Comparison of ENCODE assay signal across 11 cellular contexts in the genomic region with DNA sequence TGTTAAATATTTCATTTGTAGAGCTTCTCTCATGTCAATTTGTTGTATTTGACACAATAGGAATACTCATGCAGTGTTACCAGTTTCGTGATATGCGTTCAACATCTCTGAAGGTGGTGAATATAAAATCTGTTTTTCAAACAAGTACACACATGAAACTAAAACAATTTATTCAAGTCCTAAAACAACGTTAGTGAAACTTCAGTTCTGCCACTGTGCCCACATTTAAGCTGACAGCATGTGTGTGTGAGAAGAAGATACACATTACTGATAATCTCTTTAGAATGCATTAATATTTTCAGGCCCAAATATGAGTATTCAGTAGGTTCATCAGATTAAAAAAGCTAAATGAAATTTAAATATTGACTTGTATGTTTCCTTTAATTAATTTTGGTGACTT. TPM values are rescaled to one million over a fixed set of nuclear protein-coding genes. Genes with fewer than 3 reads are reported as not detected.
DNase-seq lines count a peak whose midpoint lies in the region; ATAC-seq, FAIRE-seq and TF ChIP-seq lines count a peak whose summit lies in the region.
"Had no signal": no experiment of that assay in that cellular context is flagged by ENCODE, and none has a peak within 500 bp of the region (broad histone marks: within the 10 kb centered on the region; RNA-seq: fewer than 3 reads in every experiment).

No MANE protein-coding gene starts in this region.

- ATAC-seq in GM19023 (IDR thresholded peaks at IDR 0.05; ENCODE audit: unreplicated experiment) = no peak

- TF ChIP-seq POLR2A in endothelial cell of umbilical vein (IDR thresholded peaks at IDR 0.05; ENCODE audit: low read depth, low read length) (no peak), prostate gland (IDR thresholded peaks at IDR 0.05) (no peak)

- peak overlapping the region; percentile 75 to 92 (median 83); a peak in 21 of 22 replicates for H3K4me2 ChIP-seq in BLaER1 treated with 17β-estradiol and CSF1 and Interleukin-3, amounts not matched to agents 10 nM and 100 nM
- H3K4me2 ChIP-seq in OCI-LY1 (ENCODE audit: low read length) = peak overlapping the region; percentile 35
- peak overlapping the region; percentile 76 for H3K4me2 ChIP-seq in endothelial cell of umbilical vein (ENCODE audit: insufficient read depth, low read length)

- dilution Hi-C loops in endothelial cell of umbilical vein (cut with MboI; ENCODE audit: extremely low pct_ligation_motif_present, low sequenced_read_pairs) = no loop called here

- no peaks in the 10 kb centered on the region for H3K9me2 ChIP-seq in OCI-LY1 (ENCODE audit: low read depth, low read length)

- TSS peak; percentile 72 for BruUV-seq in endothelial cell of umbilical vein (replicated peaks; lab: Mats Ljungman, UMichigan)

- no peaks in the 10 kb centered on the region for H3F3A ChIP-seq in OCI-LY1 (ENCODE audit: insufficient read depth, low read length)

- H2AFZ ChIP-seq in OCI-LY1 (ENCODE audit: low read length) = no peak overlapping the region
- H2AFZ ChIP-seq in endothelial cell of umbilical vein (ENCODE audit: low read depth, low read length) = no peak overlapping the region

- H3K9me3 ChIP-seq in BLaER1 treated with 17β-estradiol and CSF1 and Interleukin-3, amounts not matched to agents 10 nM and 100 nM (replicated peaks in 1 of 11) = peaks cover 0 to 4% (median 0%) of the 10 kb centered on the region in 11 experiments; a peak in 1 of 22 replicates
- no peaks in the 10 kb centered on the region for H3K9me3 ChIP-seq in OCI-LY1 (ENCODE audit: low read length)
- no peaks in the 10 kb centered on the region for H3K9me3 ChIP-seq in endothelial cell of umbilical vein (replicated peaks; ENCODE audit: control insufficient read depth, insufficient read depth, low read length)
- no peaks in the 10 kb centered on the region for H3K9me3 ChIP-seq in prostate gland
- H3K9me3 ChIP-seq: testis had no signal

- H3K4me3 ChIP-seq in BLaER1 treated with 17β-estradiol and CSF1 and Interleukin-3, amounts not matched to agents 10 nM and 100 nM = peak overlapping the region in 3 of 10 experiments; percentile 38 to 43 (median 40); a peak in 7 of 20 replicates
- H3K4me3 ChIP-seq in OCI-LY1 (ENCODE audit: low read depth, low read length, poor library complexity, severe bottlenecking) (no peak overlapping the region), endothelial cell of umbilical vein (replicated peaks in 1 of 3; ENCODE audit: insufficient read depth in 1 of 3, low read depth in 1 of 3, low read length in 3 of 3) (peak overlapping the region in 1 of 3 experiments; percentile 15), prostate gland (no peak overlapping the region)
- H3K4me3 ChIP-seq: testis had no signal

- peaks cover 63 to 89% (median 81%) of the 10 kb centered on the region in 10 experiments for H3K4me1 ChIP-seq in BLaER1 treated with 17β-estradiol and CSF1 and Interleukin-3, amounts not matched to agents 10 nM and 100 nM
- peaks cover 68% of the 10 kb centered on the region for H3K4me1 ChIP-seq in OCI-LY1 (ENCODE audit: insufficient read depth, low read length, severe bottlenecking)
- H3K4me1 ChIP-seq in endothelial cell of umbilical vein (ENCODE audit: control insufficient read depth, extremely low read depth, insufficient read depth, low read length) = peaks cover 26% of the 10 kb centered on the region
- peaks cover 3% of the 10 kb centered on the region for H3K4me1 ChIP-seq in prostate gland (replicated peaks)

- H4K20me1 ChIP-seq in BLaER1 treated with 17β-estradiol and CSF1 and Interleukin-3, amounts not matched to agents 10 nM and 100 nM = peaks cover 0 to 15% (median 0%) of the 10 kb centered on the region in 11 experiments; a peak in 9 of 22 replicates
- no peaks in the 10 kb centered on the region for H4K20me1 ChIP-seq in OCI-LY1 (ENCODE audit: insufficient read depth, low read length)
- no peaks in the 10 kb centered on the region for H4K20me1 ChIP-seq in endothelial cell of umbilical vein (replicated peaks; ENCODE audit: control insufficient read depth, extremely low read depth, insufficient read depth, low read length)

- FAIRE-seq in endothelial cell of umbilical vein (lab: Jason Lieb, UNC) = no peak

- TF ChIP-seq CTCF in OCI-LY1 (IDR thresholded peaks at IDR 0.05; ENCODE audit: low read length) (no peak), endothelial cell of umbilical vein (IDR thresholded peaks at IDR 0.05; ENCODE audit: extremely low read depth in 1 of 2, insufficient read depth in 1 of 2, low read depth in 1 of 2, low read length in 2 of 2) (no peak), prostate gland (IDR thresholded peaks at IDR 0.05) (no peak)

- POLR2A ChIA-PET in endothelial cell of umbilical vein (lab: Charles Lee) = no interaction called here

- peaks cover 0 to 13% (median 5%) of the 10 kb centered on the region in 11 experiments; a peak in 6 of 22 replicates for H3K36me3 ChIP-seq in BLaER1 treated with 17β-estradiol and CSF1 and Interleukin-3, amounts not matched to agents 10 nM and 100 nM
- H3K36me3 ChIP-seq in OCI-LY1 (ENCODE audit: insufficient read depth, low read length) = no peaks in the 10 kb centered on the region
- no peaks in the 10 kb centered on the region for H3K36me3 ChIP-seq in endothelial cell of umbilical vein (ENCODE audit: control insufficient read depth in 2 of 2, extremely low read depth in 1 of 2, insufficient read depth in 2 of 2, low read length in 2 of 2)
- no peaks in the 10 kb centered on the region for H3K36me3 ChIP-seq in prostate gland

- peak overlapping the region in 7 of 11 experiments; percentile 38 to 79 (median 74); a peak in 12 of 22 replicates for H3K9ac ChIP-seq in BLaER1 treated with 17β-estradiol and CSF1 and Interleukin-3, amounts not matched to agents 10 nM and 100 nM
- H3K9ac ChIP-seq in OCI-LY1 (ENCODE audit: low read length) (no peak overlapping the region), endothelial cell of umbilical vein (replicated peaks; ENCODE audit: extremely low read depth, insufficient read depth, low read length) (no peak overlapping the region)

- 30% methylated on average over 3 of the region's 3 CpGs for WGBS in prostate gland

- intact Hi-C loops in endothelial cell of umbilical vein (cut with micrococcal nuclease) = no loop called here
- intact Hi-C loops in prostate gland (cut with DNase I) = no loop called here

- H3K9me1 ChIP-seq in endothelial cell of umbilical vein (replicated peaks; ENCODE audit: control insufficient read depth, extremely low read depth, insufficient read depth, low read length) = no peaks in the 10 kb centered on the region

- H3K79me2 ChIP-seq in OCI-LY1 (ENCODE audit: insufficient read depth, low read length) (no peaks in the 10 kb centered on the region), endothelial cell of umbilical vein (ENCODE audit: control insufficient read depth, insufficient read depth, low read length) (no peaks in the 10 kb centered on the region)

- DNase-seq in endothelial cell of umbilical vein (ENCODE audit: low read depth, low spot score) (no peak), prostate gland (ENCODE audit: low spot score) (no peak), NCI-H446 treated with DMSO at 0.1 percent for 48 hours (lab: John Stamatoyannopoulos, UW) (no peak), NOMO-1 (lab: John Stamatoyannopoulos, UW; ENCODE audit: unreplicated experiment in 2 of 2) (no peak)
- no peak for DNase-seq in activated naive CD4-positive, alpha-beta T cell (lab: John Stamatoyannopoulos, UW)
- DNase-seq: NCI-H1694, testis had no signal

- CTCF ChIA-PET in endothelial cell of umbilical vein (lab: Charles Lee) = interaction anchor here (0.8 to 1.7 kb wide), 5 partner anchors 18 to 53 kb away, joined by 3 to 7 read pairs (median 4); partner anchors contain the start of gene GAB1

- no peaks in the 10 kb centered on the region for H3K27me3 ChIP-seq in BLaER1 treated with 17β-estradiol and CSF1 and Interleukin-3, amounts not matched to agents 10 nM and 100 nM
- no peaks in the 10 kb centered on the region for H3K27me3 ChIP-seq in OCI-LY1 (ENCODE audit: insufficient read depth, low read length)
- H3K27me3 ChIP-seq in endothelial cell of umbilical vein (ENCODE audit: control insufficient read depth in 2 of 2, insufficient read depth in 2 of 2, low read length in 2 of 2) = no peaks in the 10 kb centered on the region
- no peaks in the 10 kb centered on the region for H3K27me3 ChIP-seq in prostate gland (replicated peaks; ENCODE audit: insufficient read depth)
- H3K27me3 ChIP-seq: testis had no signal

- H3K27ac ChIP-seq in BLaER1 treated with 17β-estradiol and CSF1 and Interleukin-3, amounts not matched to agents 10 nM and 100 nM = peak overlapping the region; percentile 60 to 94 (median 84); a peak in 21 of 22 replicates
- H3K27ac ChIP-seq in OCI-LY1 (ENCODE audit: low read depth, low read length, poor library complexity, severe bottlenecking) = peak overlapping the region; percentile 72
- H3K27ac ChIP-seq in endothelial cell of umbilical vein (ENCODE audit: insufficient read depth, low read depth, low read length) = peak overlapping the region; percentile 54
- H3K27ac ChIP-seq in prostate gland = peak overlapping the region; percentile 32 to 54
- H3K27ac ChIP-seq: C4-2B had no signal

TF ChIP-seq in endothelial cell of umbilical vein, 7 proteins besides CTCF, POLR2A, EP300 and RAD21:
- TF ChIP-seq GATA2 (IDR thresholded peaks at IDR 0.05; ENCODE audit: insufficient read depth, insufficient read length, low read depth, low read length) (no peak), EZH2 (IDR thresholded peaks at IDR 0.05; ENCODE audit: borderline replicate concordance, low read depth, low read length, severe bottlenecking) (no peak), POLR2AphosphoS5 (IDR thresholded peaks at IDR 0.05; ENCODE audit: insufficient read depth, low read depth, low read length) (no peak), MAX (IDR thresholded peaks at IDR 0.05; ENCODE audit: insufficient read depth, insufficient read length) (no peak), MYC (IDR thresholded peaks at IDR 0.05; ENCODE audit: low read depth, low read length) (no peak), FOS (IDR thresholded peaks at IDR 0.05; ENCODE audit: borderline replicate concordance, insufficient read depth, low read length) (no peak), JUN (IDR thresholded peaks at IDR 0.05; ENCODE audit: borderline replicate concordance, insufficient read depth, insufficient read length, low read depth) (no peak)

RNA-seq across cellular contexts. Expression of gene GAB1, which starts 21.7 kb away (rescaled TPM):
- total RNA-seq in endothelial cell of umbilical vein (37.7 and 41.8 TPM in 2 replicates), prostate gland (10 to 100 TPM; 13.7 to 61.1 TPM)
- polyA plus RNA-seq in endothelial cell of umbilical vein = 8.3 and 9.3 TPM in 2 replicates
- 5.1 and 5.7 TPM in 2 replicates for polyA plus RNA-seq in endothelial cell of umbilical vein (2011; cell fraction: cytosol; rRNA removed)
- polyA plus RNA-seq in endothelial cell of umbilical vein (2011; cell fraction: nucleus; rRNA removed) = 21.7 and 22.7 TPM in 2 replicates
- 6.0 and 6.6 TPM in 2 replicates for polyA plus RNA-seq in endothelial cell of umbilical vein (2012)
- 26.5 and 35.4 TPM in 2 replicates for polyA minus RNA-seq in endothelial cell of umbilical vein
- 1.7 TPM for polyA minus RNA-seq in endothelial cell of umbilical vein (2011; cell fraction: cytosol; rRNA and poly(A)+ RNA removed)
- polyA minus RNA-seq in endothelial cell of umbilical vein (2011; cell fraction: nucleus; rRNA and poly(A)+ RNA removed) = 99.1 and 132 TPM in 2 replicates

Comparison
In these comparisons a context has a peak if more than half of its experiments do, and no peak if none do; other contexts are left out.
1. H3K9ac ChIP-seq: peak in BLaER1 treated with 17β-estradiol and CSF1 and Interleukin-3, amounts not matched to agents 10 nM and 100 nM (7 of 11); none in OCI-LY1 (single experiment) and endothelial cell of umbilical vein (single experiment).
2. Peak in every context shown above with its lines, with median percentiles within 50 percentile points of each other: H3K27ac ChIP-seq and H3K4me2 ChIP-seq.